Comparison of ENCODE assay signal across 17 cellular contexts in the genomic region with DNA sequence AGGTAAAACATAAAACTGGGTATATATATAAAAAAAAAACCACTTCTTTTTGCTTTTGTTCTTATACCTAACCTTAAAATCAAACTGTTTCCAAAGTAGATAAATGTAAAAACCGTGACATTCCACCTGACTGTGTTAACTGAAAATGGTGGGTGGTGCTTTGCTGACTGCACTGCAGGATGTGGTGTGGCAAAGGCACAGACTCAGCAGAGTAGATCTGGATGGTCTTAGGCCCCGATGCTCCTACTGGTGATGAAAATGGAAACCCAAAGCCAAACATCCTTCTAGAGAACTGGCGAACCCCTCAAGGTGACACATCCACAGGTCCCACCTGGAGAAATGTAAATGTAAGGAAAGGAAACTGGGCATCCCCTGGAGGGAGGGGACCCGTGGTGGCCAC. TPM values are rescaled to one million over a fixed set of nuclear protein-coding genes. Genes with fewer than 3 reads are reported as not detected.
DNase-seq lines count a peak whose midpoint lies in the region; ATAC-seq and TF ChIP-seq lines count a peak whose summit lies in the region.
"Had no signal": no experiment of that assay in that cellular context is flagged by ENCODE, and none has a peak within 500 bp of the region (broad histone marks: within the 10 kb centered on the region; RNA-seq: fewer than 3 reads in every experiment).

No MANE protein-coding gene starts in this region.

- no peak overlapping the region for H3K4me2 ChIP-seq in DND-41 (ENCODE audit: insufficient read depth, low read length)
- H3K4me2 ChIP-seq in neuronal stem cell (ENCODE audit: insufficient read depth, low read length, poor library complexity, severe bottlenecking): no peak overlapping the region
- H3K4me2 ChIP-seq: A549; BLaER1 treated with 17β-estradiol and CSF1 and Interleukin-3, amounts not matched to agents 10 nM and 100 nM had no signal

- TF ChIP-seq CTCF in DND-41 (IDR thresholded peaks at IDR 0.05; ENCODE audit: borderline replicate concordance, extremely low read depth, low read length, poor library complexity, severe bottlenecking) (no peak), heart right ventricle (IDR thresholded peaks at IDR 0.05) (no peak), spleen (IDR thresholded peaks at IDR 0.05 in 8 of 11, conservative IDR thresholded peaks at IDR 0.05 in 3 of 11) (no peak)

- H3K27me3 Mint-ChIP-seq in activated CD4-positive, alpha-beta T cell treated with anti-CD3 and anti-CD28 coated beads, Interleukin-2, amount 10 ng/mL, durations not matched to agents 7 days and 5 days: no peaks in the 10 kb centered on the region
- no peaks in the 10 kb centered on the region for H3K27me3 Mint-ChIP-seq in activated T-helper 2 cell treated with anti-CD3 and anti-CD28 coated beads, Interferon-gamma antibody, Interleukin-2, Interleukin-4, amounts not matched to agents 10 μg/mL and 5 μg/mL and 100 μg/mL, durations not matched to agents 14 hours and 24 hours and 36 hours (ENCODE audit: low read depth)

- H3K79me2 ChIP-seq in DND-41 (ENCODE audit: insufficient read depth, low read length): peaks cover 42% of the 10 kb centered on the region

- peaks cover 21% of the 10 kb centered on the region for H3K79me1 ChIP-seq in neuronal stem cell (ENCODE audit: low read depth, low read length)

- peaks cover 89% of the 10 kb centered on the region for H3K36me3 ChIP-seq in DND-41 (ENCODE audit: insufficient read depth, low read length)
- peaks cover 46 to 89% of the 10 kb centered on the region in 2 donors for H3K36me3 ChIP-seq in neuronal stem cell (replicated peaks in 1 of 2; ENCODE audit: control insufficient read depth in 2 of 2, insufficient read depth in 2 of 2, low read length in 2 of 2)
- H3K36me3 ChIP-seq in heart right ventricle: peaks cover 0 to 72% (median 8%) of the 10 kb centered on the region in 9 donors
- H3K36me3 ChIP-seq in spleen: peaks cover 4 to 94% (median 48%) of the 10 kb centered on the region in 6 donors
- H3K36me3 ChIP-seq: colonic mucosa had no signal

- H3K18ac ChIP-seq in neuronal stem cell (ENCODE audit: low read length): no peak overlapping the region

- CTCF ChIA-PET in activated CD4-positive, alpha-beta T cell treated with anti-CD3 and anti-CD28 coated beads, Interleukin-2, amount 10 ng/mL, durations not matched to agents 7 days and 5 days (lab: Charles Lee): interaction anchor here (1.7 kb wide), 1 partner anchor 16 kb away, joined by 4 read pairs; no protein-coding TSS in a partner anchor

- H2AK5ac ChIP-seq in neuronal stem cell (ENCODE audit: low read depth, low read length): no peak overlapping the region

- H3K9ac ChIP-seq in DND-41 (ENCODE audit: low read depth, low read length): no peak overlapping the region
- peak overlapping the region; percentile 63 for H3K9ac ChIP-seq in neuronal stem cell (ENCODE audit: low read depth, low read length, poor library complexity)

- H3K27ac Mint-ChIP-seq in activated CD4-positive, alpha-beta T cell treated with anti-CD3 and anti-CD28 coated beads, Interleukin-2, amount 10 ng/mL, durations not matched to agents 7 days and 5 days: peak overlapping the region; percentile 86
- H3K27ac Mint-ChIP-seq in activated T-helper 2 cell treated with anti-CD3 and anti-CD28 coated beads, Interferon-gamma antibody, Interleukin-2, Interleukin-4, amounts not matched to agents 10 μg/mL and 5 μg/mL and 100 μg/mL, durations not matched to agents 14 hours and 24 hours and 36 hours: peak overlapping the region; percentile 86

- no peak overlapping the region for H3K23ac ChIP-seq in neuronal stem cell (ENCODE audit: low read depth, low read length, poor library complexity)

- H3K27ac ChIP-seq in DND-41 (ENCODE audit: low read length): no peak overlapping the region
- H3K27ac ChIP-seq in neuronal stem cell (replicated peaks; ENCODE audit: low read length): no peak overlapping the region
- H3K27ac ChIP-seq in heart right ventricle: no peak overlapping the region
- peak overlapping the region in 1 of 8 donors; percentile 8 for H3K27ac ChIP-seq in spleen
- H3K27ac ChIP-seq: A549; BLaER1 treated with 17β-estradiol and CSF1 and Interleukin-3, amounts not matched to agents 10 nM and 100 nM; colonic mucosa had no signal

- no peak overlapping the region for H2BK15ac ChIP-seq in neuronal stem cell (ENCODE audit: low read length)

- intact Hi-C loops in activated T-helper 2 cell treated with anti-CD3 and anti-CD28 coated beads, Interferon-gamma antibody, Interleukin-2, Interleukin-4, amounts not matched to agents 10 μg/mL and 5 μg/mL and 100 μg/mL, durations not matched to agents 14 hours and 24 hours and 36 hours (cut with micrococcal nuclease): no loop called here
- intact Hi-C loops in heart right ventricle (cut with DNase I) (no loop called here), spleen (cut with DNase I; ENCODE audit: low total_unique reads) (no loop called here)

- no peaks in the 10 kb centered on the region for H3K27me3 ChIP-seq in DND-41 (ENCODE audit: insufficient read depth, low read length, poor library complexity)
- H3K27me3 ChIP-seq in neuronal stem cell (ENCODE audit: control insufficient read depth in 3 of 3, insufficient read depth in 3 of 3, low read depth in 1 of 3, low read length in 3 of 3): no peaks in the 10 kb centered on the region
- H3K27me3 ChIP-seq in heart right ventricle: no peaks in the 10 kb centered on the region
- no peaks in the 10 kb centered on the region for H3K27me3 ChIP-seq in spleen (replicated peaks in 1 of 7)
- H3K27me3 ChIP-seq: BLaER1 treated with 17β-estradiol and CSF1 and Interleukin-3, amounts not matched to agents 10 nM and 100 nM; colonic mucosa had no signal

- H4K20me1 ChIP-seq in DND-41 (ENCODE audit: insufficient read depth, low read length): peaks cover 48% of the 10 kb centered on the region

- no CpG with 5 or more reads among the region's 4 CpGs for WGBS in neuronal stem cell (ENCODE audit: extremely low coverage in 2 of 2, insufficient read length in 2 of 2, insufficient replicate concordance in 1 of 2), 2 donors
- WGBS in heart right ventricle, 2 donors: 85 to 92% methylated on average over 4 of the region's 4 CpGs
- WGBS in spleen, 5 donors: 70 to 79% (median 78%) methylated on average over 4 of the region's 4 CpGs

- H2BK120ac ChIP-seq in neuronal stem cell (ENCODE audit: low read depth, low read length): no peak overlapping the region

- ATAC-seq in DND-41 (ENCODE audit: insufficient read depth, low read depth): 0 out of 3 replicates have a peak, but pooled peaks have one; percentile 36
- ATAC-seq in heart right ventricle: no peak
- ATAC-seq: A549, mucosa of descending colon had no signal

- no peak overlapping the region for H3K4me3 Mint-ChIP-seq in activated CD4-positive, alpha-beta T cell treated with anti-CD3 and anti-CD28 coated beads, Interleukin-2, amount 10 ng/mL, durations not matched to agents 7 days and 5 days
- peak overlapping the region; percentile 13 for H3K4me3 Mint-ChIP-seq in activated T-helper 2 cell treated with anti-CD3 and anti-CD28 coated beads, Interferon-gamma antibody, Interleukin-2, Interleukin-4, amounts not matched to agents 10 μg/mL and 5 μg/mL and 100 μg/mL, durations not matched to agents 14 hours and 24 hours and 36 hours (ENCODE audit: low read depth)
- H3K4me3 Mint-ChIP-seq: H9 had no signal

- DNase-seq in activated CD4-positive, alpha-beta T cell treated with anti-CD3 and anti-CD28 coated beads, Interleukin-2, amount 10 ng/mL, durations not matched to agents 7 days and 5 days: peak; percentile 60
- DNase-seq in activated CD4-positive, alpha-beta T cell treated with anti-CD3 and anti-CD28 coated beads, Interleukin-2, amount 50 U/mL, for 1 hour: no peak
- DNase-seq in DND-41 (no peak), neuronal stem cell (ENCODE audit: low spot score) (no peak), heart right ventricle (no peak), spleen (no peak)
- peak; percentile 25 for DNase-seq in activated T-helper 2 cell treated with anti-CD3 and anti-CD28 coated beads, Interferon-gamma antibody, Interleukin-2, Interleukin-4, amounts not matched to agents 10 μg/mL and 5 μg/mL and 100 μg/mL, durations not matched to agents 14 hours and 24 hours and 36 hours (ENCODE audit: low spot score)
- DNase-seq in central memory CD4-positive, alpha-beta T cell: no peak
- DNase-seq: activated gamma-delta T cell, colonic mucosa, DMS53, H9, mucosa of descending colon, NCI-H524 treated with DMSO at 0.1 percent for 48 hours, retina had no signal

- H2BK12ac ChIP-seq in neuronal stem cell (ENCODE audit: low read length): no peak overlapping the region

- H3K9me3 Mint-ChIP-seq in activated CD4-positive, alpha-beta T cell treated with anti-CD3 and anti-CD28 coated beads, Interleukin-2, amount 10 ng/mL, durations not matched to agents 7 days and 5 days: no peaks in the 10 kb centered on the region
- H3K9me3 Mint-ChIP-seq in activated T-helper 2 cell treated with anti-CD3 and anti-CD28 coated beads, Interferon-gamma antibody, Interleukin-2, Interleukin-4, amounts not matched to agents 10 μg/mL and 5 μg/mL and 100 μg/mL, durations not matched to agents 14 hours and 24 hours and 36 hours: no peaks in the 10 kb centered on the region
- H3K9me3 Mint-ChIP-seq: H9 had no signal

- H2BK5ac ChIP-seq in neuronal stem cell (ENCODE audit: low read length): no peak overlapping the region

- H3K4me1 ChIP-seq in DND-41 (ENCODE audit: insufficient read depth, low read length) (no peaks in the 10 kb centered on the region), neuronal stem cell (ENCODE audit: control insufficient read depth in 2 of 2, insufficient read depth in 1 of 2, low read depth in 1 of 2, low read length in 2 of 2) (no peaks in the 10 kb centered on the region), heart right ventricle (no peaks in the 10 kb centered on the region), spleen (peaks cover 0 to 20% (median 0%) of the 10 kb centered on the region in 6 donors)
- H3K4me1 ChIP-seq: A549, colonic mucosa had no signal

- H4K8ac ChIP-seq in neuronal stem cell (ENCODE audit: low read depth, low read length): no peak overlapping the region

- peaks cover 39% of the 10 kb centered on the region for H3K36me3 Mint-ChIP-seq in activated CD4-positive, alpha-beta T cell treated with anti-CD3 and anti-CD28 coated beads, Interleukin-2, amount 10 ng/mL, durations not matched to agents 7 days and 5 days (ENCODE audit: low read depth)
- peaks cover 60% of the 10 kb centered on the region for H3K36me3 Mint-ChIP-seq in activated T-helper 2 cell treated with anti-CD3 and anti-CD28 coated beads, Interferon-gamma antibody, Interleukin-2, Interleukin-4, amounts not matched to agents 10 μg/mL and 5 μg/mL and 100 μg/mL, durations not matched to agents 14 hours and 24 hours and 36 hours (ENCODE audit: low read depth)

- H3K4me1 Mint-ChIP-seq in activated CD4-positive, alpha-beta T cell treated with anti-CD3 and anti-CD28 coated beads, Interleukin-2, amount 10 ng/mL, durations not matched to agents 7 days and 5 days: peaks cover 38% of the 10 kb centered on the region
- peaks cover 27% of the 10 kb centered on the region for H3K4me1 Mint-ChIP-seq in activated T-helper 2 cell treated with anti-CD3 and anti-CD28 coated beads, Interferon-gamma antibody, Interleukin-2, Interleukin-4, amounts not matched to agents 10 μg/mL and 5 μg/mL and 100 μg/mL, durations not matched to agents 14 hours and 24 hours and 36 hours (ENCODE audit: low read depth)

- H2AFZ ChIP-seq in DND-41 (ENCODE audit: low read depth, low read length): no peak overlapping the region
- H2AFZ ChIP-seq in neuronal stem cell (ENCODE audit: low read length): no peak overlapping the region

- H3K4me3 ChIP-seq in DND-41 (ENCODE audit: low read depth in 1 of 2, low read length in 2 of 2): no peak overlapping the region
- H3K4me3 ChIP-seq in neuronal stem cell (ENCODE audit: low read length in 2 of 2): no peak overlapping the region
- no peak overlapping the region for H3K4me3 ChIP-seq in heart right ventricle
- no peak overlapping the region for H3K4me3 ChIP-seq in spleen
- H3K4me3 ChIP-seq: A549; BLaER1 treated with 17β-estradiol and CSF1 and Interleukin-3, amounts not matched to agents 10 nM and 100 nM; colonic mucosa; mucosa of descending colon had no signal

- no peak for TF ChIP-seq POLR2A in spleen (IDR thresholded peaks at IDR 0.05)

- H4K91ac ChIP-seq in neuronal stem cell (ENCODE audit: low read depth, low read length, poor library complexity): no peak overlapping the region

- H3K4ac ChIP-seq in neuronal stem cell (ENCODE audit: low read length): no peak overlapping the region

- H3K14ac ChIP-seq in neuronal stem cell (ENCODE audit: low read length): no peak overlapping the region

- POLR2A ChIA-PET in activated CD4-positive, alpha-beta T cell treated with anti-CD3 and anti-CD28 coated beads, Interleukin-2, amount 10 ng/mL, durations not matched to agents 7 days and 5 days (lab: Charles Lee): interaction anchor here (0.7 kb wide), 1 partner anchor 91 kb away, joined by 3 read pairs; no protein-coding TSS in a partner anchor

- H3K9me3 ChIP-seq in DND-41 (ENCODE audit: insufficient read depth, low read length, severe bottlenecking) (no peaks in the 10 kb centered on the region), neuronal stem cell (replicated peaks in 1 of 2; ENCODE audit: control insufficient read depth in 2 of 2, insufficient read depth in 1 of 2, low read depth in 1 of 2, low read length in 2 of 2) (no peaks in the 10 kb centered on the region), heart right ventricle (no peaks in the 10 kb centered on the region), spleen (no peaks in the 10 kb centered on the region)
- H3K9me3 ChIP-seq: A549; BLaER1 treated with 17β-estradiol and CSF1 and Interleukin-3, amounts not matched to agents 10 nM and 100 nM; colonic mucosa; mucosa of descending colon had no signal

RNA-seq across cellular contexts. Expression of a gene that starts 8.9 kb away (rescaled TPM):
- 10 to 100 TPM; 24.1 to 26.0 TPM for total RNA-seq in activated CD4-positive, alpha-beta T cell treated with anti-CD3 and anti-CD28 coated beads, Interleukin-2, amount 10 ng/mL, durations not matched to agents 7 days and 5 days
- 44.3 and 50.6 TPM in 2 replicates for total RNA-seq in activated T-helper 2 cell treated with anti-CD3 and anti-CD28 coated beads, Interferon-gamma antibody, Interleukin-2, Interleukin-4, amounts not matched to agents 10 μg/mL and 5 μg/mL and 100 μg/mL, durations not matched to agents 14 hours and 24 hours and 36 hours
- 116 TPM for polyA plus RNA-seq in neuronal stem cell (2013, experiment 1 of 2)
- polyA plus RNA-seq in neuronal stem cell (2013, experiment 2 of 2): 126 TPM
- total RNA-seq in heart right ventricle (10 to 100 TPM in 1 of 10 donors, 1 to 10 TPM in 9; 5.2 to 13.8 (median 7.2) TPM), spleen (10 to 100 TPM; 23.3 to 38.2 (median 30.1) TPM)
- polyA plus RNA-seq in heart right ventricle (1 to 10 TPM; 2.9 to 4.5 TPM), spleen (10 to 100 TPM; 13.6 to 20.8 (median 14.3) TPM)

RNA-seq across cellular contexts. Expression of a gene that starts 23.3 kb away (rescaled TPM):
- total RNA-seq in activated CD4-positive, alpha-beta T cell treated with anti-CD3 and anti-CD28 coated beads, Interleukin-2, amount 10 ng/mL, durations not matched to agents 7 days and 5 days: 10 to 100 TPM; 87.9 to 97.0 TPM
- total RNA-seq in activated T-helper 2 cell treated with anti-CD3 and anti-CD28 coated beads, Interferon-gamma antibody, Interleukin-2, Interleukin-4, amounts not matched to agents 10 μg/mL and 5 μg/mL and 100 μg/mL, durations not matched to agents 14 hours and 24 hours and 36 hours: 94.5 and 99.0 TPM in 2 replicates
- polyA plus RNA-seq in neuronal stem cell (2013, experiment 1 of 2): 78.3 TPM
- polyA plus RNA-seq in neuronal stem cell (2013, experiment 2 of 2): 76.5 TPM
- total RNA-seq in heart right ventricle (10 to 100 TPM; 42.8 to 73.7 (median 49.2) TPM), spleen (100 to 1,000 TPM in 4 of 7 donors, 10 to 100 TPM in 3; 67.8 to 131 (median 105) TPM)
- polyA plus RNA-seq in heart right ventricle (100 to 1,000 TPM in 1 of 2 donors, 10 to 100 TPM in 1; 40.4 to 120 TPM), spleen (100 to 1,000 TPM in 1 of 3 donors, 10 to 100 TPM in 2; 78.8 to 114 (median 83.3) TPM)

RNA-seq across cellular contexts. Expression of a gene that starts 41.0 kb away (rescaled TPM):
- total RNA-seq in activated CD4-positive, alpha-beta T cell treated with anti-CD3 and anti-CD28 coated beads, Interleukin-2, amount 10 ng/mL, durations not matched to agents 7 days and 5 days: under 1 TPM; 0.25 to 0.42 TPM
- total RNA-seq in activated T-helper 2 cell treated with anti-CD3 and anti-CD28 coated beads, Interferon-gamma antibody, Interleukin-2, Interleukin-4, amounts not matched to agents 10 μg/mL and 5 μg/mL and 100 μg/mL, durations not matched to agents 14 hours and 24 hours and 36 hours: 4.0 and 4.2 TPM in 2 replicates
- 136 TPM for polyA plus RNA-seq in neuronal stem cell (2013, experiment 1 of 2)
- polyA plus RNA-seq in neuronal stem cell (2013, experiment 2 of 2): 136 TPM
- total RNA-seq in heart right ventricle: 1,000 to 10,000 TPM; 1,611 to 2,234 (median 1,868) TPM
- polyA plus RNA-seq in heart right ventricle: 1,000 to 10,000 TPM in 1 of 2 donors, 100 to 1,000 TPM in 1; 755 to 2,519 TPM
- 100 to 1,000 TPM in 3 of 7 donors, 10 to 100 TPM in 4; 30.4 to 369 (median 86.3) TPM for total RNA-seq in spleen
- 100 to 1,000 TPM in 1 of 3 donors, 10 to 100 TPM in 2; 56.3 to 154 (median 80.1) TPM for polyA plus RNA-seq in spleen

Comparison
In these comparisons a context has a peak if more than half of its experiments do, and no peak if none do; other contexts are left out.
1. DNase-seq: peak in activated CD4-positive, alpha-beta T cell treated with anti-CD3 and anti-CD28 coated beads, Interleukin-2, amount 10 ng/mL, durations not matched to agents 7 days and 5 days (single experiment) and activated T-helper 2 cell treated with anti-CD3 and anti-CD28 coated beads, Interferon-gamma antibody, Interleukin-2, Interleukin-4, amounts not matched to agents 10 μg/mL and 5 μg/mL and 100 μg/mL, durations not matched to agents 14 hours and 24 hours and 36 hours (single experiment); none in activated CD4-positive, alpha-beta T cell treated with anti-CD3 and anti-CD28 coated beads, Interleukin-2, amount 50 U/mL, for 1 hour (single experiment), DND-41 (single experiment), neuronal stem cell (single experiment), central memory CD4-positive, alpha-beta T cell (single experiment), heart right ventricle (0 of 2) and spleen (single experiment).